8 cellular contexts compared by ENCODE assay signal in genomic region chr10:132331956-132332749, GRCh38. TPM values are rescaled to one million over a fixed set of nuclear protein-coding genes. Genes with fewer than 3 reads are reported as not detected.
DNase-seq lines count a peak whose midpoint lies in the region; ATAC-seq and TF ChIP-seq lines count a peak whose summit lies in the region.

Gene LRRC27 (plus strand): TSS chr10:132332193. CDS start chr10:132333525, 1,332 bp downstream.

- no peaks in the 10 kb centered on the region for H4K20me1 ChIP-seq in HCT116 (ENCODE audit: insufficient read depth)
- no peaks in the 10 kb centered on the region for H4K20me1 ChIP-seq in MM.1S (ENCODE audit: insufficient read depth, low read length)

- peaks cover 59% of the 10 kb centered on the region for H3K4me1 Mint-ChIP-seq in neural crest cell
- H3K4me1 Mint-ChIP-seq in stimulated activated naive CD8-positive, alpha-beta T cell treated with anti-CD3 and anti-CD28 coated beads, Interleukin-15, amount 100 ng/mL, for 72 hours: peaks cover 85% of the 10 kb centered on the region

- TF ChIP-seq POLR2A in HCT116 (IDR thresholded peaks at IDR 0.05; ENCODE audit: borderline replicate concordance, extremely low read depth, insufficient read depth, insufficient read length): no peak

- peak within 1 kb of the TSS; percentile 76 to 78 for H3K4me3 ChIP-seq in HCT116 (replicated peaks in 1 of 2; ENCODE audit: low read depth in 1 of 2, low read length in 2 of 2)
- peak within 1 kb of the TSS; percentile 100 for H3K4me3 ChIP-seq in MM.1S (ENCODE audit: low read length)
- peak within 1 kb of the TSS; percentile 89 to 97 for H3K4me3 ChIP-seq in foreskin fibroblast (ENCODE audit: low read depth in 1 of 2, low read length in 2 of 2)

- H3K79me2 ChIP-seq in HCT116 (ENCODE audit: insufficient read depth, low read length): peaks cover 33% of the 10 kb centered on the region
- peaks cover 29% of the 10 kb centered on the region for H3K79me2 ChIP-seq in MM.1S (ENCODE audit: low read length)

- H3K27me3 Mint-ChIP-seq in neural crest cell (ENCODE audit: low read depth): no peaks in the 10 kb centered on the region
- no peaks in the 10 kb centered on the region for H3K27me3 Mint-ChIP-seq in stimulated activated naive CD8-positive, alpha-beta T cell treated with anti-CD3 and anti-CD28 coated beads, Interleukin-15, amount 100 ng/mL, for 72 hours

- RAD21 ChIA-PET in HCT116 (lab: Charles Lee; ENCODE audit: low non-redundant PET in 1 of 2, low total read pairs in 2 of 2, uncharacterized antibody in 2 of 2, unreplicated experiment in 2 of 2): no interaction called here

- peak within 1 kb of the TSS; percentile 84 for H3K4me2 ChIP-seq in HCT116 (ENCODE audit: low read length)
- peak within 1 kb of the TSS; percentile 91 for H3K4me2 ChIP-seq in MM.1S (ENCODE audit: low read depth, low read length)

- ATAC-seq in HCT116: peak; percentile 88
- peak; percentile 94 for ATAC-seq in stimulated activated naive CD8-positive, alpha-beta T cell treated with anti-CD3 and anti-CD28 coated beads, Interleukin-15, amount 100 ng/mL, for 72 hours

- H2AFZ ChIP-seq in HCT116 (ENCODE audit: low read depth, low read length, poor library complexity, severe bottlenecking) (no peak within 1 kb of the TSS), MM.1S (ENCODE audit: low read length) (peak within 1 kb of the TSS; percentile 95)

- H3K9ac ChIP-seq in HCT116 (ENCODE audit: low read length): peak within 1 kb of the TSS; percentile 79
- peak within 1 kb of the TSS; percentile 86 for H3K9ac ChIP-seq in MM.1S (ENCODE audit: low read length)

- H3K27me3 ChIP-seq in HCT116 (ENCODE audit: insufficient read depth, low read length) (no peaks in the 10 kb centered on the region), MM.1S (replicated peaks; ENCODE audit: insufficient read depth, low read length) (no peaks in the 10 kb centered on the region)

- H3K9me2 ChIP-seq in HCT116 (ENCODE audit: insufficient read depth) (no peaks in the 10 kb centered on the region), MM.1S (replicated peaks; ENCODE audit: insufficient read depth, low read length) (no peaks in the 10 kb centered on the region)

- DNase-seq in GDM1 (lab: John Stamatoyannopoulos, UW): peak; percentile 96
- DNase-seq in HCT116 (ENCODE audit: low read depth, low spot score): peak; percentile 80
- DNase-seq in MM.1S: peak; percentile 95
- DNase-seq in SHP77 treated with DMSO at 0.1 percent for 48 hours (lab: John Stamatoyannopoulos, UW): peak; percentile 86
- DNase-seq in activated gamma-delta T cell treated with Interleukin-2 at 50 U/mL for 16 hours: peak; percentile 100
- DNase-seq in foreskin fibroblast: peak; percentile 97 to 99
- peak; percentile 99 for DNase-seq in neural crest cell (ENCODE audit: low read depth, low spot score)
- DNase-seq in stimulated activated naive CD8-positive, alpha-beta T cell treated with anti-CD3 and anti-CD28 coated beads, Interleukin-15, amount 100 ng/mL, for 72 hours: peak; percentile 99

- BruUV-seq in HCT116 (replicated peaks; lab: Mats Ljungman, UMichigan): no TSS peak

- CTCF ChIA-PET in HCT116 (lab: Charles Lee): no interaction called here

- H3K9me3 ChIP-seq in HCT116 (ENCODE audit: control insufficient read depth in 1 of 2, insufficient read depth in 1 of 2, low read depth in 1 of 2, low read length in 2 of 2) (no peaks in the 10 kb centered on the region), MM.1S (replicated peaks; ENCODE audit: insufficient read depth, low read length) (no peaks in the 10 kb centered on the region)

- H3F3A ChIP-seq in MM.1S (ENCODE audit: insufficient read depth, low read length): peaks cover 4% of the 10 kb centered on the region

- H3K9me3 Mint-ChIP-seq in neural crest cell: no peaks in the 10 kb centered on the region
- H3K9me3 Mint-ChIP-seq in stimulated activated naive CD8-positive, alpha-beta T cell treated with anti-CD3 and anti-CD28 coated beads, Interleukin-15, amount 100 ng/mL, for 72 hours: no peaks in the 10 kb centered on the region

- H3K36me3 ChIP-seq in HCT116 (ENCODE audit: control insufficient read depth in 1 of 2, insufficient read depth in 2 of 2, low read length in 2 of 2): no peaks in the 10 kb centered on the region
- no peaks in the 10 kb centered on the region for H3K36me3 ChIP-seq in MM.1S (replicated peaks; ENCODE audit: insufficient read depth, low read length)

- H3K27ac Mint-ChIP-seq in neural crest cell (ENCODE audit: unreplicated experiment): peak within 1 kb of the TSS; percentile 96
- peak within 1 kb of the TSS; percentile 94 to 99 for H3K27ac Mint-ChIP-seq in stimulated activated naive CD8-positive, alpha-beta T cell treated with anti-CD3 and anti-CD28 coated beads, Interleukin-15, amount 100 ng/mL, for 72 hours

- H3K4me3 Mint-ChIP-seq in neural crest cell: peak within 1 kb of the TSS; percentile 90
- peak within 1 kb of the TSS; percentile 93 to 96 for H3K4me3 Mint-ChIP-seq in stimulated activated naive CD8-positive, alpha-beta T cell treated with anti-CD3 and anti-CD28 coated beads, Interleukin-15, amount 100 ng/mL, for 72 hours

- H3K4me1 ChIP-seq in HCT116 (ENCODE audit: control insufficient read depth in 1 of 2, insufficient read depth in 2 of 2, low read length in 2 of 2): peaks cover 8 to 23% of the 10 kb centered on the region in 2 experiments; a peak in 2 of 4 replicates
- H3K4me1 ChIP-seq in MM.1S (ENCODE audit: low read length): peaks cover 6% of the 10 kb centered on the region; the same call in 1 of the 2 replicates

- peak within 1 kb of the TSS; percentile 85 for H3K27ac ChIP-seq in HCT116 (ENCODE audit: low read depth, low read length)
- H3K27ac ChIP-seq in MM.1S (ENCODE audit: low read length): peak within 1 kb of the TSS; percentile 81

- no peak for TF ChIP-seq RAD21 in HCT116 (IDR thresholded peaks at IDR 0.05; ENCODE audit: low read depth)

- peaks cover 6% of the 10 kb centered on the region for H3K36me3 Mint-ChIP-seq in neural crest cell (ENCODE audit: low read depth)

- no peak for TF ChIP-seq CTCF in HCT116 (IDR thresholded peaks at IDR 0.05 in 2 of 3, conservative IDR thresholded peaks at IDR 0.05 in 1 of 3; ENCODE audit: borderline replicate concordance in 1 of 3, insufficient read depth in 1 of 3, low read depth in 2 of 3, low read length in 2 of 3)
- no peak for TF ChIP-seq CTCF in MM.1S (IDR thresholded peaks at IDR 0.05; ENCODE audit: low read length)
- no peak for TF ChIP-seq CTCF in foreskin fibroblast (IDR thresholded peaks at IDR 0.05; ENCODE audit: low read depth, low read length)
- TF ChIP-seq CTCF in neural crest cell (conservative IDR thresholded peaks at IDR 0.05): no peak

- POLR2A ChIA-PET in HCT116 (lab: Charles Lee): no interaction called here

- intact Hi-C loops in HCT116 (cut with micrococcal nuclease): no loop called here

TF ChIP-seq in HCT116, 20 proteins besides CTCF, POLR2A, EP300 and RAD21 (continues in another document):
- no peak for TF ChIP-seq ELF1 (IDR thresholded peaks at IDR 0.05; ENCODE audit: borderline replicate concordance, low read depth)
- TF ChIP-seq SP1 (IDR thresholded peaks at IDR 0.05; ENCODE audit: low read depth): peak; percentile 73
- TF ChIP-seq EGR1 (IDR thresholded peaks at IDR 0.05; ENCODE audit: low read depth): peak; percentile 99
- TF ChIP-seq REST (IDR thresholded peaks at IDR 0.05; ENCODE audit: low read depth): no peak
- TF ChIP-seq ZFX (IDR thresholded peaks at IDR 0.05): peak; percentile 46; the same call in 1 of the 2 replicates
- TF ChIP-seq ZBTB33 (IDR thresholded peaks at IDR 0.05; ENCODE audit: extremely low read depth, insufficient replicate concordance, low read length): peak; percentile 78
- no peak for TF ChIP-seq TCF7L2 (IDR thresholded peaks at IDR 0.05; ENCODE audit: borderline replicate concordance, extremely low read depth, insufficient read depth, insufficient read length)

RNA-seq across cellular contexts. Expression of gene LRRC27, which starts in this region (rescaled TPM):
- total RNA-seq in HCT116 (2021; ENCODE audit: unreplicated experiment) (4.1 TPM), neural crest cell (18.3 and 21.9 TPM in 2 replicates)
- polyA plus RNA-seq in HCT116 (2012): 1.7 and 2.7 TPM in 2 replicates

Comparison
In these comparisons a context has a peak if more than half of its experiments do, and no peak if none do; other contexts are left out.
1. Peak in every context shown above with its lines: DNase-seq, ATAC-seq, H3K4me3 ChIP-seq and H3K27ac ChIP-seq.